Comparison of ENCODE assay signal across 12 cellular contexts in genomic region chr5:132055808-132056609, GRCh38. TPM values are rescaled to one million over a fixed set of nuclear protein-coding genes. Genes with fewer than 3 reads are reported as not detected.
DNase-seq lines count a peak whose midpoint lies in the region; ATAC-seq lines count a peak whose summit lies in the region.
"Had no signal": no experiment of that assay in that cellular context is flagged by ENCODE, and none has a peak within 500 bp of the region (broad histone marks: within the 10 kb centered on the region; RNA-seq: fewer than 3 reads in every experiment).

No MANE protein-coding gene starts in this region.

- WGBS in neuronal stem cell (ENCODE audit: extremely low coverage in 2 of 2, insufficient read length in 2 of 2, insufficient replicate concordance in 1 of 2), 2 donors = no CpG with 5 or more reads among the region's 12 CpGs

- H3K4me3 ChIP-seq in neuronal stem cell (ENCODE audit: low read length in 2 of 2) = no peak overlapping the region

- no peaks in the 10 kb centered on the region for H3K9me3 ChIP-seq in neuronal stem cell (replicated peaks in 1 of 2; ENCODE audit: control insufficient read depth in 2 of 2, insufficient read depth in 1 of 2, low read depth in 1 of 2, low read length in 2 of 2)

- H3K36me3 ChIP-seq in neuronal stem cell (replicated peaks in 1 of 2; ENCODE audit: control insufficient read depth in 2 of 2, insufficient read depth in 2 of 2, low read length in 2 of 2) = no peaks in the 10 kb centered on the region

- H3K4ac ChIP-seq in neuronal stem cell (ENCODE audit: low read length) = no peak overlapping the region

- DNase-seq in GDM1 (lab: John Stamatoyannopoulos, UW) (peak; percentile 51), UCSD-AML1 (lab: John Stamatoyannopoulos, UW; ENCODE audit: unreplicated experiment) (peak; percentile 59), neuronal stem cell (ENCODE audit: low spot score) (no peak), DMS79 treated with DMSO at 0.1 percent for 48 hours (lab: John Stamatoyannopoulos, UW) (no peak), NCI-H2227 (lab: John Stamatoyannopoulos, UW; ENCODE audit: unreplicated experiment) (no peak)
- DNase-seq in central memory CD4-positive, alpha-beta T cell = peak; percentile 76
- DNase-seq: NCI-H526 treated with DMSO at 0.1 percent for 48 hours, small intestine, trophoblast cell had no signal

- H3K23ac ChIP-seq in neuronal stem cell (ENCODE audit: low read depth, low read length, poor library complexity) = no peak overlapping the region

- no peaks in the 10 kb centered on the region for H3K4me1 ChIP-seq in neuronal stem cell (ENCODE audit: control insufficient read depth in 2 of 2, insufficient read depth in 1 of 2, low read depth in 1 of 2, low read length in 2 of 2)

- peak overlapping the region; percentile 17 for H2AK5ac ChIP-seq in neuronal stem cell (ENCODE audit: low read depth, low read length)

- no peak overlapping the region for H4K8ac ChIP-seq in neuronal stem cell (ENCODE audit: low read depth, low read length)

- no peak overlapping the region for H3K4me2 ChIP-seq in neuronal stem cell (ENCODE audit: insufficient read depth, low read length, poor library complexity, severe bottlenecking)

- no peaks in the 10 kb centered on the region for H3K79me1 ChIP-seq in neuronal stem cell (ENCODE audit: low read depth, low read length)

- no peak overlapping the region for H2BK12ac ChIP-seq in neuronal stem cell (ENCODE audit: low read length)

- no peak overlapping the region for H2BK15ac ChIP-seq in neuronal stem cell (ENCODE audit: low read length)

- H2AFZ ChIP-seq in neuronal stem cell (ENCODE audit: low read length) = no peak overlapping the region

- no peak overlapping the region for H3K18ac ChIP-seq in neuronal stem cell (ENCODE audit: low read length)

- H4K91ac ChIP-seq in neuronal stem cell (ENCODE audit: low read depth, low read length, poor library complexity) = no peak overlapping the region

- H2BK5ac ChIP-seq in neuronal stem cell (ENCODE audit: low read length) = no peak overlapping the region

- no peak overlapping the region for H3K27ac ChIP-seq in neuronal stem cell (replicated peaks; ENCODE audit: low read length)

- H2BK120ac ChIP-seq in neuronal stem cell (ENCODE audit: low read depth, low read length) = no peak overlapping the region

- H3K27me3 ChIP-seq in neuronal stem cell (ENCODE audit: control insufficient read depth in 3 of 3, insufficient read depth in 3 of 3, low read depth in 1 of 3, low read length in 3 of 3) = no peaks in the 10 kb centered on the region

- no peak overlapping the region for H3K9ac ChIP-seq in neuronal stem cell (ENCODE audit: low read depth, low read length, poor library complexity)

- ATAC-seq in GM21515 (IDR thresholded peaks at IDR 0.05; ENCODE audit: unreplicated experiment) (no peak), GM21723 (IDR thresholded peaks at IDR 0.05; ENCODE audit: unreplicated experiment) (no peak)

- H3K14ac ChIP-seq in neuronal stem cell (ENCODE audit: low read length) = no peak overlapping the region

RNA-seq across cellular contexts. Expression of gene IL3, which starts 4.4 kb away (rescaled TPM):
- polyA plus RNA-seq in neuronal stem cell (2013, experiment 1 of 2) = not detected
- polyA plus RNA-seq in neuronal stem cell (2013, experiment 2 of 2) = not detected
- polyA plus RNA-seq: liver, small intestine had no signal

RNA-seq across cellular contexts. Expression of gene CSF2, which starts 17.6 kb away (rescaled TPM):
- polyA plus RNA-seq in neuronal stem cell (2013, experiment 1 of 2) = not detected
- polyA plus RNA-seq in neuronal stem cell (2013, experiment 2 of 2) = not detected
- polyA plus RNA-seq: liver had no signal

RNA-seq across cellular contexts. Expression of gene ACSL6, which starts 44.6 kb away (rescaled TPM):
- polyA plus RNA-seq in neuronal stem cell (2013, experiment 1 of 2) = 0.04 TPM
- 0.07 TPM for polyA plus RNA-seq in neuronal stem cell (2013, experiment 2 of 2)

Comparison
In these comparisons a context has a peak if more than half of its experiments do, and no peak if none do; other contexts are left out.
1. DNase-seq: peak in GDM1 (single experiment), UCSD-AML1 (single experiment) and central memory CD4-positive, alpha-beta T cell (single experiment); none in neuronal stem cell (single experiment), DMS79 treated with DMSO at 0.1 percent for 48 hours (single experiment) and NCI-H2227 (single experiment).